8 cellular contexts compared by ENCODE assay signal in the genomic region with DNA sequence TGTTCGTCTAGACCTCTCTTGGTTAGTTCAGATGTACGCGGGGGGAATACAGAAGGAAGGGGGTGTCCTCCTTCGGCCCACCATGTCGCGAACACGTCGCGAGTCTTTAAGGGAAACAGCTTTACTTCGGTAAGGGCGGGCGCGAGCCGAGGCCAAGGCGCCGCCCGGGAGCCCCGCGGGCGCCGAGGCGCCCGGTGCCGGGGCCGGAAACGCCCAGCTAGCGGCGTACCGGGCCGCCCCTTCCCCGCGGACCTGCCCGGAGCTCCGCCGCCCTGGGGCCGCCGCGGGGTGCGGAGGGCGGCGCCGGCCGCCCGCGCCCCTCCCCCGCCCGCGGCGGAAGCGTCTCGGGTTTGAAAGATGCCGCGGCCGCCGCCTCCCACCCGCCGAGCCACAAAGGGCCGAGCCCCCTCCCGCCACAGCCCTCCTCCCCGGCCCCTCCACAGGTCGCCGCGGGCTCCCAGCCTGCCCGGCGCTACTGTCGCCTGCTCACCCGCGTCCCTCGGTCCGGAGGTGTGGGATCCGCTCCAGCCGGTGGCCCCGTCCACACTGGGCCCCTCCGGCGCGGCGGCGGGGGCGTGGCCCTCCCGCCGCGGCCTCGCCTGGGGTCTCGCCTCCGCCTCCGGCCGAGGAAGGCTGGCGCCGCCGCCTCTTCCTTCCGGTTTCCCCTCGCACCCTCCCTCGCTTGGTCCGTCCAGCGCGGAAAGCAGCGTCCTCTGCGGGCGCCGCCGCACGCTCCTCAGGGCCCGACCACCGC. TPM values are rescaled to one million over a fixed set of nuclear protein-coding genes. Genes with fewer than 3 reads are reported as not detected.
DNase-seq lines count a peak whose midpoint lies in the region; ATAC-seq and TF ChIP-seq lines count a peak whose summit lies in the region.

A gene (minus strand): TSS at position 715 of the 754 bp plus-strand sequence. CDS start 12,156 bp downstream, outside the sequence.

- TF ChIP-seq CTCF in AG04449 (IDR thresholded peaks at IDR 0.05; ENCODE audit: insufficient read depth, low read length, missing control alignments) (peak; percentile 25), colonic mucosa (IDR thresholded peaks at IDR 0.05) (no peak)

- intact Hi-C loops in colonic mucosa (cut with DNase I) = no loop called here

- H3K4me1 ChIP-seq in colonic mucosa = peaks cover 6% of the 10 kb centered on the region

- CTCF ChIA-PET in AG04449 (lab: Yijun Ruan, JAX) = interaction anchor here (0.9 to 3.0 kb wide), 4 partner anchors 9 to 217 kb away, joined by 3 to 11 read pairs (median 4); a partner anchor contains a TSS

- no peaks in the 10 kb centered on the region for H3K9me3 ChIP-seq in colonic mucosa

- ATAC-seq in GM18858 (IDR thresholded peaks at IDR 0.05; ENCODE audit: unreplicated experiment) = peak; percentile 42
- ATAC-seq in HG03064 (IDR thresholded peaks at IDR 0.05; ENCODE audit: low read depth, unreplicated experiment) = peak; percentile 54

- DNase-seq in AG04449 (ENCODE audit: low read depth, low spot score) (no peak), NCI-H345 (lab: John Stamatoyannopoulos, UW) (peak; percentile 91), colonic mucosa (peak; percentile 78), left kidney (ENCODE audit: low read depth, low spot score) (peak; percentile 96)
- peak; percentile 49 to 62 for DNase-seq in activated CD4-positive, alpha-beta T cell treated with anti-CD3 and anti-CD28 coated beads for 24 hours (ENCODE audit: low read depth in 2 of 2)
- peak; percentile 80 for DNase-seq in stimulated activated CD4-positive, alpha-beta T cell treated with anti-CD3 and anti-CD28 coated beads, Interleukin-1b, Interleukin-23, amount 100 ng/mL, for 48 hours

- POLR2A ChIA-PET in AG04449 (lab: Yijun Ruan, JAX) = interaction anchor here (1.8 kb wide), 1 partner anchor 171 kb away, joined by 8 read pairs; a partner anchor contains a TSS

- no peaks in the 10 kb centered on the region for H3K27me3 ChIP-seq in colonic mucosa

- peak within 1 kb of the TSS; percentile 95 to 97 for H3K9ac ChIP-seq in colonic mucosa (ENCODE audit: low read depth in 2 of 2, low read length in 2 of 2)

- peak within 1 kb of the TSS; percentile 99 for H3K27ac ChIP-seq in colonic mucosa

- H3K4me3 ChIP-seq in AG04449 (ENCODE audit: low read depth, low read length) = peak within 1 kb of the TSS; percentile 83
- peak within 1 kb of the TSS; percentile 54 for H3K4me3 ChIP-seq in colonic mucosa

- H3K36me3 ChIP-seq in colonic mucosa = no peaks in the 10 kb centered on the region

RNA-seq across cellular contexts. Expression of the gene that starts here (rescaled TPM):
- total RNA-seq in colonic mucosa = 10 to 100 TPM; 18.2 to 33.0 TPM
